ENCODE assay signal across 1 cellular context in the genomic region with DNA sequence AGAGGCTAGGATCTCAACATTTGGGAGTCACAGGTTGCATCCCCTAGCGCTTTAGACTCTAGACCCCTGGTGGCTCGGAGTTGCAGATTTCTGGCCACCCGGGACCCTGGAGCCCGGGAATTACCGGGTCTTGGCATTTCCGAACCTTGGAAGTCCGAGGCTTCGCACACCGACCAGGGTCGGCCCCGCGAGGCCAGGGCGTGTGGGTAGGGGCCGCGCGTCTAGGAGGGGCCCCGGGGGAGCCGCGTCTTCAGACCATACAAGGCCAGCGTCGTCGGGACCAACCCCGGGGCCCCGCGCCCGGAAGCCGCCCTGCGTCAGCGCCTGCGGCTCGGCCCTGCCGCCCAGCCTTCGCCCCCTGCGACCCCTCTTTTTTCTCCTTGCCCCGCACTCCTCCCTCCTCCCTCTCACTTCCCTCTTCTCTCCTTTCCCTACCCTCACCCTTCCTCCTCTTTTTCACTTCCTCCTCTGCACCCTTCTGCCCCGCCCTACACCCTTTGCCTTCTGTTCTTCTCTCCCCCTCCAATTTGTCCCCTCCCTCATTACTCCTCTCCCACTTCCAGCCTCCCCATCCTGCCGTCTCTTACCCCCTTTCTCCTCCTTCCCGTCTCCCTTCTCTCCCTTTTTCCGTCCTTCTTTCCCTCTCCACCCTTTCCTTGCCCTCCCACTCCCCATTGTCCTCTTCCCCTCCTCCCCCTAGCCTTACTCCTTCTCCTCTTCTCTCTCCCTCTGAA.
TF ChIP-seq lines count a peak whose summit lies in the region.

No MANE protein-coding gene starts in this region.

TF ChIP-seq in HEK293, 187 proteins besides CTCF, POLR2A, EP300 and RAD21 (continued from another document and continues in another):
- TF ChIP-seq YY1 (tag by site-specific recombination; IDR thresholded peaks at IDR 0.05): no peak
- no peak for TF ChIP-seq ZNF112 (tag by site-specific recombination; IDR thresholded peaks at IDR 0.05)
- TF ChIP-seq PRDM4 (tag by site-specific recombination; IDR thresholded peaks at IDR 0.05): peak; percentile 2
- peak; percentile 33; the same call in 1 of the 2 replicates for TF ChIP-seq ZNF133 (tag by site-specific recombination; IDR thresholded peaks at IDR 0.05)
- no peak for TF ChIP-seq ZNF521 (tag by site-specific recombination; IDR thresholded peaks at IDR 0.05)
- peak; percentile 77 for TF ChIP-seq ZNF561 (tag by site-specific recombination; IDR thresholded peaks at IDR 0.05; ENCODE audit: borderline replicate concordance)
- no peak; the same call in 1 of the 2 replicates for TF ChIP-seq ZNF214 (tag by site-specific recombination; IDR thresholded peaks at IDR 0.05; ENCODE audit: borderline replicate concordance)
- no peak for TF ChIP-seq ZNF596 (tag by site-specific recombination; IDR thresholded peaks at IDR 0.05)
- TF ChIP-seq ZEB2 (tag by site-specific recombination; IDR thresholded peaks at IDR 0.05): peak; percentile 68
- TF ChIP-seq ZNF23 (tag by site-specific recombination; IDR thresholded peaks at IDR 0.05; ENCODE audit: borderline replicate concordance): no peak
- TF ChIP-seq ZNF114 (tag by site-specific recombination; IDR thresholded peaks at IDR 0.05): no peak
- peak; percentile 78; the same call in 1 of the 2 replicates for TF ChIP-seq ZSCAN16 (tag by site-specific recombination; IDR thresholded peaks at IDR 0.05)
- TF ChIP-seq ZNF514 (tag by site-specific recombination; IDR thresholded peaks at IDR 0.05): no peak
- TF ChIP-seq ZNF571 (tag by site-specific recombination; IDR thresholded peaks at IDR 0.05): no peak
- TF ChIP-seq HOXD13 (CRISPR knock-in tag; IDR thresholded peaks at IDR 0.05; ENCODE audit: borderline replicate concordance): no peak
- TF ChIP-seq ZNF658 (tag by site-specific recombination; IDR thresholded peaks at IDR 0.05): no peak
- TF ChIP-seq ZNF768 (tag by site-specific recombination; IDR thresholded peaks at IDR 0.05): no peak
- TF ChIP-seq ZNF660 (tag by site-specific recombination; IDR thresholded peaks at IDR 0.05): peak; percentile 62
- peak; percentile 82 for TF ChIP-seq KLF10 (tag by site-specific recombination; IDR thresholded peaks at IDR 0.05)
- TF ChIP-seq ZNF677 (tag by site-specific recombination; IDR thresholded peaks at IDR 0.05): 0 out of 2 replicates have a peak, but pooled peaks have one; percentile 14
- TF ChIP-seq MYNN (tag by site-specific recombination; IDR thresholded peaks at IDR 0.05; ENCODE audit: borderline replicate concordance): no peak
- TF ChIP-seq, protein P1, sequence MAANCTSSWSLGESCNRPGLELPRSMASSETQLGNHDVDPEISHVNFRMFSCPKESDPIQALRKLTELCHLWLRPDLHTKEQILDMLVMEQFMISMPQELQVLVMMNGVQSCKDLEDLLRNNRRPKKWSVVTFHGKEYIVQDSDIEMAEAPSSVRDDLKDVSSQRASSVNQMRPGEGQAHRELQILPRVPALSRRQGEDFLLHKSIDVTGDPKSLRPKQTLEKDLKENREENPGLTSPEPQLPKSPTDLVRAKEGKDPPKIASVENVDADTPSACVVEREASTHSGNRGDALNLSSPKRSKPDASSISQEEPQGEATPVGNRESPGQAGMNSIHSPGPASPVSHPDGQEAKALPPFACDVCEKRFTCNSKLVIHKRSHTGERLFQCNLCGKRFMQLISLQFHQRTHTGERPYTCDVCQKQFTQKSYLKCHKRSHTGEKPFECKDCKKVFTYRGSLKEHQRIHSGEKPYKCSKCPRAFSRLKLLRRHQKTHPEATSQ (tag by site-specific recombination; IDR thresholded peaks at IDR 0.05): no peak; the same call in 1 of the 2 replicates
- peak; percentile 88 for TF ChIP-seq PRDM10 (tag by site-specific recombination; IDR thresholded peaks at IDR 0.05)
- no peak for TF ChIP-seq ZNF155 (tag by site-specific recombination; IDR thresholded peaks at IDR 0.05)
- TF ChIP-seq ZNF549 (tag by site-specific recombination; IDR thresholded peaks at IDR 0.05): no peak
- TF ChIP-seq ZBTB48 (tag by site-specific recombination; IDR thresholded peaks at IDR 0.05): peak; percentile 85; the same call in 1 of the 2 replicates
- TF ChIP-seq ZFHX2 (tag by site-specific recombination; conservative IDR thresholded peaks at IDR 0.05): peak; percentile 96
- TF ChIP-seq ZNF324 (tag by site-specific recombination; IDR thresholded peaks at IDR 0.05): no peak
- TF ChIP-seq ZNF266 (tag by site-specific recombination; IDR thresholded peaks at IDR 0.05; ENCODE audit: low read depth): peak; percentile 24
- no peak for TF ChIP-seq ZNF529 (tag by site-specific recombination; IDR thresholded peaks at IDR 0.05; ENCODE audit: insufficient replicate concordance)
- TF ChIP-seq ZNF626 (tag by site-specific recombination; IDR thresholded peaks at IDR 0.05): no peak
- TF ChIP-seq GLIS1 (tag by site-specific recombination; IDR thresholded peaks at IDR 0.05): peak; percentile 44
- peak; percentile 41; the same call in 1 of the 2 replicates for TF ChIP-seq ZNF184 (tag by site-specific recombination; IDR thresholded peaks at IDR 0.05)
- peak; percentile 92 for TF ChIP-seq ZSCAN23 (tag by site-specific recombination; IDR thresholded peaks at IDR 0.05)
- peak; percentile 86 for TF ChIP-seq BCL11A (tag by site-specific recombination; IDR thresholded peaks at IDR 0.05; ENCODE audit: low read depth)
- TF ChIP-seq ZBTB49 (tag by site-specific recombination; IDR thresholded peaks at IDR 0.05; ENCODE audit: low read depth): no peak
- peak; percentile 98 for TF ChIP-seq KLF1 (tag by site-specific recombination; IDR thresholded peaks at IDR 0.05)
- peak; percentile 88 for TF ChIP-seq ZNF785 (tag by site-specific recombination; IDR thresholded peaks at IDR 0.05)
- TF ChIP-seq PRDM1 (tag by site-specific recombination; IDR thresholded peaks at IDR 0.05): peak; percentile 100
- 0 out of 2 replicates have a peak, but pooled peaks have one; percentile 31 for TF ChIP-seq ZNF292 (tag by site-specific recombination; IDR thresholded peaks at IDR 0.05; ENCODE audit: borderline replicate concordance, low read depth)
- TF ChIP-seq MEIS1 (CRISPR knock-in tag; IDR thresholded peaks at IDR 0.05; ENCODE audit: borderline replicate concordance): no peak
- TF ChIP-seq, protein P2, sequence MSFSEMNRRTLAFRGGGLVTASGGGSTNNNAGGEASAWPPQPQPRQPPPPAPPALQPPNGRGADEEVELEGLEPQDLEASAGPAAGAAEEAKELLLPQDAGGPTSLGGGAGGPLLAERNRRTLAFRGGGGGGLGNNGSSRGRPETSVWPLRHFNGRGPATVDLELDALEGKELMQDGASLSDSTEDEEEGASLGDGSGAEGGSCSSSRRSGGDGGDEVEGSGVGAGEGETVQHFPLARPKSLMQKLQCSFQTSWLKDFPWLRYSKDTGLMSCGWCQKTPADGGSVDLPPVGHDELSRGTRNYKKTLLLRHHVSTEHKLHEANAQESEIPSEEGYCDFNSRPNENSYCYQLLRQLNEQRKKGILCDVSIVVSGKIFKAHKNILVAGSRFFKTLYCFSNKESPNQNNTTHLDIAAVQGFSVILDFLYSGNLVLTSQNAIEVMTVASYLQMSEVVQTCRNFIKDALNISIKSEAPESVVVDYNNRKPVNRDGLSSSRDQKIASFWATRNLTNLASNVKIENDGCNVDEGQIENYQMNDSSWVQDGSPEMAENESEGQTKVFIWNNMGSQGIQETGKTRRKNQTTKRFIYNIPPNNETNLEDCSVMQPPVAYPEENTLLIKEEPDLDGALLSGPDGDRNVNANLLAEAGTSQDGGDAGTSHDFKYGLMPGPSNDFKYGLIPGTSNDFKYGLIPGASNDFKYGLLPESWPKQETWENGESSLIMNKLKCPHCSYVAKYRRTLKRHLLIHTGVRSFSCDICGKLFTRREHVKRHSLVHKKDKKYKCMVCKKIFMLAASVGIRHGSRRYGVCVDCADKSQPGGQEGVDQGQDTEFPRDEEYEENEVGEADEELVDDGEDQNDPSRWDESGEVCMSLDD (tag by site-specific recombination; IDR thresholded peaks at IDR 0.05): peak; percentile 64; the same call in 1 of the 2 replicates
- TF ChIP-seq FEZF1 (tag by site-specific recombination; IDR thresholded peaks at IDR 0.05): peak; percentile 80
- TF ChIP-seq, protein P3, sequence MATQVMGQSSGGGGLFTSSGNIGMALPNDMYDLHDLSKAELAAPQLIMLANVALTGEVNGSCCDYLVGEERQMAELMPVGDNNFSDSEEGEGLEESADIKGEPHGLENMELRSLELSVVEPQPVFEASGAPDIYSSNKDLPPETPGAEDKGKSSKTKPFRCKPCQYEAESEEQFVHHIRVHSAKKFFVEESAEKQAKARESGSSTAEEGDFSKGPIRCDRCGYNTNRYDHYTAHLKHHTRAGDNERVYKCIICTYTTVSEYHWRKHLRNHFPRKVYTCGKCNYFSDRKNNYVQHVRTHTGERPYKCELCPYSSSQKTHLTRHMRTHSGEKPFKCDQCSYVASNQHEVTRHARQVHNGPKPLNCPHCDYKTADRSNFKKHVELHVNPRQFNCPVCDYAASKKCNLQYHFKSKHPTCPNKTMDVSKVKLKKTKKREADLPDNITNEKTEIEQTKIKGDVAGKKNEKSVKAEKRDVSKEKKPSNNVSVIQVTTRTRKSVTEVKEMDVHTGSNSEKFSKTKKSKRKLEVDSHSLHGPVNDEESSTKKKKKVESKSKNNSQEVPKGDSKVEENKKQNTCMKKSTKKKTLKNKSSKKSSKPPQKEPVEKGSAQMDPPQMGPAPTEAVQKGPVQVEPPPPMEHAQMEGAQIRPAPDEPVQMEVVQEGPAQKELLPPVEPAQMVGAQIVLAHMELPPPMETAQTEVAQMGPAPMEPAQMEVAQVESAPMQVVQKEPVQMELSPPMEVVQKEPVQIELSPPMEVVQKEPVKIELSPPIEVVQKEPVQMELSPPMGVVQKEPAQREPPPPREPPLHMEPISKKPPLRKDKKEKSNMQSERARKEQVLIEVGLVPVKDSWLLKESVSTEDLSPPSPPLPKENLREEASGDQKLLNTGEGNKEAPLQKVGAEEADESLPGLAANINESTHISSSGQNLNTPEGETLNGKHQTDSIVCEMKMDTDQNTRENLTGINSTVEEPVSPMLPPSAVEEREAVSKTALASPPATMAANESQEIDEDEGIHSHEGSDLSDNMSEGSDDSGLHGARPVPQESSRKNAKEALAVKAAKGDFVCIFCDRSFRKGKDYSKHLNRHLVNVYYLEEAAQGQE (tag by site-specific recombination; IDR thresholded peaks at IDR 0.05): peak; percentile 36; the same call in 1 of the 2 replicates
- TF ChIP-seq ZNF366 (tag by site-specific recombination; conservative IDR thresholded peaks at IDR 0.05): peak; percentile 100
- peak; percentile 97 for TF ChIP-seq GLIS2 (tag by site-specific recombination; IDR thresholded peaks at IDR 0.05)
- no peak for TF ChIP-seq ZNF202 (tag by site-specific recombination; IDR thresholded peaks at IDR 0.05; ENCODE audit: borderline replicate concordance)
